20 cellular contexts compared by ENCODE assay signal in genomic region chr1:234588402-234588801, GRCh38.
DNase-seq lines count a peak whose midpoint lies in the region; ATAC-seq and TF ChIP-seq lines count a peak whose summit lies in the region.
"Had no signal": no experiment of that assay in that cellular context is flagged by ENCODE, and none has a peak within 500 bp of the region (broad histone marks: within the 10 kb centered on the region; RNA-seq: fewer than 3 reads in every experiment).

No MANE protein-coding gene starts in this region.

- no peaks in the 10 kb centered on the region for H3K27me3 ChIP-seq in BLaER1
- H3K27me3 ChIP-seq: Peyer's patch, SJCRH30 had no signal

- H3K4me1 ChIP-seq in BLaER1 = peaks cover 19% of the 10 kb centered on the region

- ATAC-seq in GM19463 (IDR thresholded peaks at IDR 0.05; ENCODE audit: unreplicated experiment) = no peak

- H3K4me3 ChIP-seq in BLaER1 = no peak overlapping the region
- no peak overlapping the region for H3K4me3 ChIP-seq in retinal pigment epithelial cell (ENCODE audit: low read length)
- H3K4me3 ChIP-seq: Peyer's patch, SJCRH30 had no signal

- H3K27ac ChIP-seq in BLaER1 = no peak overlapping the region
- peak overlapping the region; percentile 81 for H3K27ac ChIP-seq in epithelial cell of prostate
- H3K27ac ChIP-seq: C4-2B, Peyer's patch, SJCRH30 had no signal

- H3K9ac ChIP-seq in BLaER1 = no peak overlapping the region

- no peaks in the 10 kb centered on the region for H3K9me3 ChIP-seq in BLaER1
- H3K9me3 ChIP-seq: Peyer's patch, SJCRH30 had no signal

- DNase-seq in NCI-H82 treated with DMSO at 0.1 percent for 48 hours (lab: John Stamatoyannopoulos, UW; ENCODE audit: unreplicated experiment) (peak; percentile 85), epithelial cell of prostate (ENCODE audit: low read depth, low spot score) (no peak), retinal pigment epithelial cell (ENCODE audit: low read depth) (peak; percentile 78), NCI-H446 treated with DMSO at 0.1 percent for 48 hours (lab: John Stamatoyannopoulos, UW) (no peak)
- no peak for DNase-seq in stimulated activated naive CD4-positive, alpha-beta T cell treated with Interleukin-2 at 50 U/mL for 16 hours (lab: John Stamatoyannopoulos, UW)
- DNase-seq: AML-193; CD8-positive, alpha-beta memory T cell; EL; GF-D8; Kasumi-1; NCI-H1048; NCI-H1436; NCI-H1930; NCI-H510A; NCI-H748 treated with DMSO at 0.1 percent for 48 hours; Peyer's patch; SJCRH30 had no signal

- peak overlapping the region; percentile 4; the same call in 1 of the 2 replicates for H3K4me2 ChIP-seq in BLaER1

- no peaks in the 10 kb centered on the region; the same call in 1 of the 2 replicates for H3K36me3 ChIP-seq in BLaER1
- H3K36me3 ChIP-seq: Peyer's patch, SJCRH30 had no signal

- H4K20me1 ChIP-seq in BLaER1 = no peaks in the 10 kb centered on the region

- no peak for TF ChIP-seq CTCF in retinal pigment epithelial cell (conservative IDR thresholded peaks at IDR 0.05; ENCODE audit: low read depth, low read length)

Comparison
In these comparisons a context has a peak if more than half of its experiments do, and no peak if none do; other contexts are left out.
1. DNase-seq: peak in NCI-H82 treated with DMSO at 0.1 percent for 48 hours (single experiment) and retinal pigment epithelial cell (single experiment); none in epithelial cell of prostate (single experiment), NCI-H446 treated with DMSO at 0.1 percent for 48 hours (single experiment) and stimulated activated naive CD4-positive, alpha-beta T cell treated with Interleukin-2 at 50 U/mL for 16 hours (single experiment).